In the genomic region with DNA sequence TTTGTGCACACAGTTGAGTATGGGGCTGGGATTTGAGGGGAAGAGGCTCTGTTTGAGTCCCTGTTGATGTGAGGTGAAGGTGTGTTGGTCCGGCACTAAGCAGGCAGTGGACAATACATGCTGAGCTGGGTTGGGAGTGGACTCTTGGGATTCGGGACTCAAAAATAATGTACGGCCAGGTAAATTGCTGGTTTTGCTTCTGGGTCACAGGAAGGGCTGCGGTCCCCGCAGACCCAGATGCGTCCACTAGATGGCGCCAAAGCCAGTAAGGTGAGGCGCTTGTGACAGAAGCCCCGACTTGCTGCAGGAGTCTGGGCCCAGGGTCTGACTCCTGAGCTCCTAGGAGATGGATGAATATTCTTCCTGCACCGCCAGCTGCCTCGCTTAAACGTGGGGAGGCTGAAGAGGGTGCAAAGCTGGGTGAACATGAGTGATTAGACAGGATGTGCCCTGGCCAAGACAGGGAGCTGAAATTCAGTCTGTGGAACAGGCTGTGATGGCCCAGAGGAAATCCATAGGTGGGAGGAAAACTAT, we compare ENCODE assay signal across 9 cellular contexts.
DNase-seq lines count a peak whose midpoint lies in the region; ATAC-seq and TF ChIP-seq lines count a peak whose summit lies in the region.
"Had no signal": no experiment of that assay in that cellular context is flagged by ENCODE, and none has a peak within 500 bp of the region (broad histone marks: within the 10 kb centered on the region; RNA-seq: fewer than 3 reads in every experiment).

No MANE protein-coding gene starts in this region.

- peaks cover 52 to 84% (median 72%) of the 10 kb centered on the region in 3 donors for H3K4me1 Mint-ChIP-seq in naive B cell

- DNase-seq in KBM-7 = peak; percentile 90
- peak; percentile 92 for DNase-seq in OCI-M1 (lab: John Stamatoyannopoulos, UW)
- DNase-seq in activated T-cell treated with anti-CD3 and anti-CD28 coated beads for 1 hour (ENCODE audit: low read depth) = peak; percentile 87
- no peak for DNase-seq in epithelial cell of proximal tubule (ENCODE audit: low read depth)
- DNase-seq in naive B cell = peak; percentile 83
- peak; percentile 72 to 76 for DNase-seq in stimulated activated CD8-positive, alpha-beta memory T cell treated with anti-CD3 and anti-CD28 coated beads, Interleukin-7, amount 100 ng/mL, for 4 hours (ENCODE audit: low read depth in 2 of 2)

- TF ChIP-seq CTCF in 22Rv1 (IDR thresholded peaks at IDR 0.05) = peak; percentile 99
- peak; percentile 97 for TF ChIP-seq CTCF in epithelial cell of proximal tubule (conservative IDR thresholded peaks at IDR 0.05; ENCODE audit: low read depth, low read length)

- peak overlapping the region; percentile 100 for H3K27ac ChIP-seq in 22Rv1
- H3K27ac ChIP-seq: BLaER1 treated with 17β-estradiol and CSF1 and Interleukin-3, amounts not matched to agents 10 nM and 100 nM had no signal

- H3K36me3 Mint-ChIP-seq in naive B cell = no peaks in the 10 kb centered on the region

- H3K27me3 Mint-ChIP-seq in naive B cell = no peaks in the 10 kb centered on the region

- H3K4me3 Mint-ChIP-seq in naive B cell = peak overlapping the region; percentile 57 to 88 (median 81)

- in situ Hi-C loops in KBM-7 (cut with MboI; ENCODE audit: low pct_unique_long_range_greater_than_20kb, low sequenced_read_pairs) = no loop called here

- H3K9me3 Mint-ChIP-seq in naive B cell = no peaks in the 10 kb centered on the region

- ATAC-seq in GM18520 (IDR thresholded peaks at IDR 0.05; ENCODE audit: unreplicated experiment) = peak; percentile 25
- no peak for ATAC-seq in naive B cell (ENCODE audit: low read depth in 2 of 2)

- H3K27ac Mint-ChIP-seq in naive B cell = peak overlapping the region; percentile 67 to 98 (median 93)

- H3K4me3 ChIP-seq in epithelial cell of proximal tubule (ENCODE audit: low read depth, low read length) = no peak overlapping the region
- H3K4me3 ChIP-seq: BLaER1 treated with 17β-estradiol and CSF1 and Interleukin-3, amounts not matched to agents 10 nM and 100 nM had no signal
